In the genomic region with DNA sequence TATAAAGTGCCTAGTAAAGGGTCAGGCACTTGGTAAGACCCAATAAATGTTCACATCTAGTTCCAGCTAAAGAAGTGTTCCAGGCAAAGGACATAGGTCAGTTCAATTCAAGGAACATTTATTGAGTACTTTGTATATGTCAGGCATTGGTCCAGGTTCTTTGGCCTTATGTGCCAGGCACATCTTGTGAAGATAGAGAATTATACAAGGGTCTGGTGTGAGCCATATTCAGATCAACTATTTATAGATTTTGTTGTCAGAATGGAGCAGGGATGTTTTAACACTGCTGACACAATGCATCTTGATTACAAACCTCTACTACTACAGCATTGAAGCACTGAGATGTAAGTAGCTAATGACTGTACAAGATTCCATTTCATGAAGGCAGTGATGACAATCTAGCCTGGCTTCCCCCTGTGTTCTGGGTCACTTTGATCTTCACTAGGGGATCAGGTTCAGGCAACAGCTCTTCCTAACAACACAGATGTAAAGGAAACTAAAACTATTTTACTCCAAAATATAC, we compare ENCODE assay signal across 35 cellular contexts.
"Had no signal": no experiment of that assay in that cellular context is flagged by ENCODE, and none has a peak within 500 bp of the region (broad histone marks: within the 10 kb centered on the region; RNA-seq: fewer than 3 reads in every experiment).

No MANE protein-coding gene starts in this region.

- DNase-seq: Karpas-422, Kasumi-1, MG63, MM.1S, MV-4-11, NCI-H1048, NCI-H1092, NCI-H1092 treated with DMSO at 0.1 percent for 48 hours, NCI-H1105, NCI-H1105 treated with DMSO at 0.1 percent for 48 hours, NCI-H1417, NCI-H1417 treated with DMSO at 0.1 percent for 48 hours, NCI-H1436, NCI-H1436 treated with DMSO at 0.1 percent for 48 hours, NCI-H146, NCI-H1694, NCI-H1694 treated with DMSO at 0.1 percent for 48 hours, NCI-H187, NCI-H187 treated with DMSO at 0.1 percent for 48 hours, NCI-H1930, NCI-H2029, NCI-H2029 treated with DMSO at 0.1 percent for 48 hours, NCI-H2081, NCI-H2081 treated with DMSO at 0.1 percent for 48 hours, NCI-H2107, NCI-H2171, NCI-H2171 treated with DMSO at 0.1 percent for 48 hours, NCI-H2227 treated with DMSO at 0.1 percent for 48 hours, NCI-H226, NCI-H345, NCI-H446, NCI-H446 treated with DMSO at 0.1 percent for 48 hours, NCI-H510A, NCI-H510A treated with DMSO at 0.1 percent for 48 hours, NCI-H524 had no signal

- H3K27me3 ChIP-seq: MG63 had no signal

- H3K4me3 ChIP-seq: MG63 had no signal

- H3K36me3 ChIP-seq: MG63 had no signal
